9 cellular contexts compared by ENCODE assay signal in genomic region chr5:70925211-70925562, GRCh38. TPM values are rescaled to one million over a fixed set of nuclear protein-coding genes. Genes with fewer than 3 reads are reported as not detected.
DNase-seq lines count a peak whose midpoint lies in the region; ATAC-seq and TF ChIP-seq lines count a peak whose summit lies in the region.
"Not testable (repeated sequence)": the region's sequence is repeated elsewhere in the genome, so short reads cannot be mapped to it uniquely, and the experiment has no call there.
"Had no signal": no experiment of that assay in that cellular context is flagged by ENCODE, and none has a peak within 500 bp of the region (broad histone marks: within the 10 kb centered on the region; RNA-seq: fewer than 3 reads in every experiment).

No MANE protein-coding gene starts in this region.

- not testable (repeated sequence) for H3K9me3 Mint-ChIP-seq in activated CD8-positive, alpha-beta T cell treated with anti-CD3 and anti-CD28 coated beads, Interleukin-2, amount 10 ng/mL, durations not matched to agents 7 days and 5 days (ENCODE audit: insufficient read depth); naive B cell

- H3K27me3 ChIP-seq in upper lobe of right lung, result not testable (repeated sequence)

- not testable (repeated sequence) for DNase-seq in activated CD8-positive, alpha-beta T cell treated with anti-CD3 and anti-CD28 coated beads, Interleukin-2, amount 10 ng/mL, durations not matched to agents 7 days and 5 days; Right ventricle myocardium inferior (ENCODE audit: missing footprints); naive B cell; upper lobe of right lung

- intact Hi-C loops in Right ventricle myocardium inferior (cut with DNase I); upper lobe of right lung (cut with DNase I): not testable (repeated sequence)

- not testable (repeated sequence) for H3K4me1 ChIP-seq in upper lobe of right lung

- H3K4me3 ChIP-seq in upper lobe of right lung, result not testable (repeated sequence)

- H3K27ac ChIP-seq in upper lobe of right lung, result not testable (repeated sequence)

- ATAC-seq in GM19023 (IDR thresholded peaks at IDR 0.05; ENCODE audit: unreplicated experiment) (peak; percentile 38), GM21825 (IDR thresholded peaks at IDR 0.05; ENCODE audit: unreplicated experiment) (peak; percentile 26), HG03045 (IDR thresholded peaks at IDR 0.05; ENCODE audit: unreplicated experiment) (peak; percentile 46), HG03565 (IDR thresholded peaks at IDR 0.05; ENCODE audit: unreplicated experiment) (peak; percentile 5), Right ventricle myocardium inferior (peak; percentile 29), naive B cell (ENCODE audit: low read depth in 2 of 2) (peak; percentile 37 to 45), upper lobe of right lung (peak; percentile 48)
- ATAC-seq in activated CD8-positive, alpha-beta T cell treated with anti-CD3 and anti-CD28 coated beads, Interleukin-2, amount 10 ng/mL, durations not matched to agents 7 days and 5 days, result peak; percentile 64

- not testable (repeated sequence) for H3K27me3 Mint-ChIP-seq in activated CD8-positive, alpha-beta T cell treated with anti-CD3 and anti-CD28 coated beads, Interleukin-2, amount 10 ng/mL, durations not matched to agents 7 days and 5 days (ENCODE audit: low read depth); naive B cell

- POLR2A ChIA-PET in activated CD8-positive, alpha-beta T cell treated with anti-CD3 and anti-CD28 coated beads, Interleukin-2, amount 10 ng/mL, durations not matched to agents 7 days and 5 days (lab: Charles Lee), result not testable (repeated sequence)

- not testable (repeated sequence) for H3K9me3 ChIP-seq in upper lobe of right lung

- H3K36me3 ChIP-seq in upper lobe of right lung, result not testable (repeated sequence)

- H3K4me3 Mint-ChIP-seq in activated CD8-positive, alpha-beta T cell treated with anti-CD3 and anti-CD28 coated beads, Interleukin-2, amount 10 ng/mL, durations not matched to agents 7 days and 5 days; naive B cell: not testable (repeated sequence)

- H3K4me1 Mint-ChIP-seq in activated CD8-positive, alpha-beta T cell treated with anti-CD3 and anti-CD28 coated beads, Interleukin-2, amount 10 ng/mL, durations not matched to agents 7 days and 5 days (ENCODE audit: low read depth); naive B cell: not testable (repeated sequence)

- not testable (repeated sequence) for H3K36me3 Mint-ChIP-seq in activated CD8-positive, alpha-beta T cell treated with anti-CD3 and anti-CD28 coated beads, Interleukin-2, amount 10 ng/mL, durations not matched to agents 7 days and 5 days (ENCODE audit: low read depth); naive B cell

- CTCF ChIA-PET in activated CD8-positive, alpha-beta T cell treated with anti-CD3 and anti-CD28 coated beads, Interleukin-2, amount 10 ng/mL, durations not matched to agents 7 days and 5 days (lab: Charles Lee), result not testable (repeated sequence)

- TF ChIP-seq CTCF in upper lobe of right lung (IDR thresholded peaks at IDR 0.05), result not testable (repeated sequence)

- H3K27ac Mint-ChIP-seq in activated CD8-positive, alpha-beta T cell treated with anti-CD3 and anti-CD28 coated beads, Interleukin-2, amount 10 ng/mL, durations not matched to agents 7 days and 5 days; naive B cell: not testable (repeated sequence)

RNA-seq across cellular contexts. Expression of gene SMN1, which starts 0.3 kb away (rescaled TPM):
- total RNA-seq in activated CD8-positive, alpha-beta T cell treated with anti-CD3 and anti-CD28 coated beads, Interleukin-2, amount 10 ng/mL, durations not matched to agents 7 days and 5 days, result 10 to 100 TPM; 45.1 to 46.7 TPM
- total RNA-seq in Right ventricle myocardium inferior (20.1 TPM), upper lobe of right lung (32.5 TPM)
- 10 to 100 TPM; 26.1 to 46.5 (median 32.9) TPM for polyA plus RNA-seq in naive B cell (ENCODE audit: low read depth in 6 of 6)

RNA-seq across cellular contexts. Expression of gene SERF1A, which starts 24.7 kb away (rescaled TPM):
- total RNA-seq in activated CD8-positive, alpha-beta T cell treated with anti-CD3 and anti-CD28 coated beads, Interleukin-2, amount 10 ng/mL, durations not matched to agents 7 days and 5 days, result 1 to 10 TPM; 1.5 to 4.6 TPM
- 6.7 TPM for total RNA-seq in Right ventricle myocardium inferior
- polyA plus RNA-seq in naive B cell (ENCODE audit: low read depth in 6 of 6), result 10 to 100 TPM in 1 of 6 donors, 1 to 10 TPM in 5; 2.1 to 12.3 (median 4.5) TPM
- 8.9 TPM for total RNA-seq in upper lobe of right lung
- total RNA-seq: ascending aorta had no signal

Comparison
In these comparisons a context has a peak if more than half of its experiments do, and no peak if none do; other contexts are left out.
1. ATAC-seq: peak in every context shown above with its lines; median percentile 64 in activated CD8-positive, alpha-beta T cell treated with anti-CD3 and anti-CD28 coated beads, Interleukin-2, amount 10 ng/mL, durations not matched to agents 7 days and 5 days; 48 in upper lobe of right lung; 46 in HG03045; 41 in naive B cell; 38 in GM19023; 29 in Right ventricle myocardium inferior; 26 in GM21825; 5 in HG03565.